8 cellular contexts compared by ENCODE assay signal in genomic region chr2:183123117-183123958, GRCh38. TPM values are rescaled to one million over a fixed set of nuclear protein-coding genes. Genes with fewer than 3 reads are reported as not detected.
DNase-seq lines count a peak whose midpoint lies in the region; ATAC-seq lines count a peak whose summit lies in the region.

No MANE protein-coding gene starts in this region.

- no peaks in the 10 kb centered on the region for H3K27me3 ChIP-seq in iPS-18a (ENCODE audit: control insufficient read depth, insufficient read depth, low read length)

- peaks cover 3% of the 10 kb centered on the region for H3K36me3 ChIP-seq in iPS-18a (ENCODE audit: control insufficient read depth, low read depth, low read length)

- peak overlapping the region; percentile 65 for H3K27ac ChIP-seq in iPS-18a (ENCODE audit: low read length)

- peak overlapping the region; percentile 99 for H3K4me3 ChIP-seq in iPS-18a (ENCODE audit: low read length)

- intact Hi-C loops in activated CD4-positive, alpha-beta T cell treated with anti-CD3 and anti-CD28 coated beads for 36 hours (cut with DNase I, micrococcal nuclease): loop anchor here in 1 of 2 experiments (10.0 kb wide), 1 partner anchor 1229 kb away; the partner anchor contains the start of gene ITPRID2
- intact Hi-C loops in activated T-helper 2 cell treated with anti-CD3 and anti-CD28 coated beads, Interferon-gamma antibody, Interleukin-2, Interleukin-4, amounts not matched to agents 10 μg/mL and 5 μg/mL and 100 μg/mL, durations not matched to agents 14 hours and 24 hours and 36 hours (cut with micrococcal nuclease): loop anchor here (10.0 kb wide), 1 partner anchor 1329 kb away; no protein-coding TSS in a partner anchor

- ATAC-seq in activated CD4-positive, alpha-beta T cell treated with anti-CD3 and anti-CD28 coated beads for 36 hours: no peak

- CTCF ChIA-PET in activated CD4-positive, alpha-beta T cell treated with anti-CD3 and anti-CD28 coated beads for 36 hours (lab: Charles Lee): interaction anchor here (0.7 to 1.9 kb wide), 2 partner anchors 15 to 45 kb away, joined by 3 to 4 read pairs; partner anchors contain the start of gene DUSP19

- H3K4me1 ChIP-seq in iPS-18a (ENCODE audit: control insufficient read depth, low read depth, low read length): peaks cover 3% of the 10 kb centered on the region

- H3K4me1 Mint-ChIP-seq in activated CD4-positive, alpha-beta T cell treated with anti-CD3 and anti-CD28 coated beads for 36 hours: peaks cover 22% of the 10 kb centered on the region
- peaks cover 27% of the 10 kb centered on the region for H3K4me1 Mint-ChIP-seq in activated T-helper 2 cell treated with anti-CD3 and anti-CD28 coated beads, Interferon-gamma antibody, Interleukin-2, Interleukin-4, amounts not matched to agents 10 μg/mL and 5 μg/mL and 100 μg/mL, durations not matched to agents 14 hours and 24 hours and 36 hours (ENCODE audit: low read depth)
- H3K4me1 Mint-ChIP-seq in stimulated activated naive CD8-positive, alpha-beta T cell treated with anti-CD3 and anti-CD28 coated beads, Interleukin-15, Interleukin-2, amounts not matched to agents 100 ng/mL and 50 ng/mL, for 24 hours (ENCODE audit: low read depth): peaks cover 41% of the 10 kb centered on the region

- H3K4me3 Mint-ChIP-seq in activated CD4-positive, alpha-beta T cell treated with anti-CD3 and anti-CD28 coated beads for 36 hours: peak overlapping the region; percentile 96
- H3K4me3 Mint-ChIP-seq in activated T-helper 2 cell treated with anti-CD3 and anti-CD28 coated beads, Interferon-gamma antibody, Interleukin-2, Interleukin-4, amounts not matched to agents 10 μg/mL and 5 μg/mL and 100 μg/mL, durations not matched to agents 14 hours and 24 hours and 36 hours (ENCODE audit: low read depth): peak overlapping the region; percentile 94
- peak overlapping the region; percentile 94 for H3K4me3 Mint-ChIP-seq in stimulated activated naive CD8-positive, alpha-beta T cell treated with anti-CD3 and anti-CD28 coated beads, Interleukin-15, Interleukin-2, amounts not matched to agents 100 ng/mL and 50 ng/mL, for 24 hours

- DNase-seq in activated CD4-positive, alpha-beta T cell treated with anti-CD3 and anti-CD28 coated beads for 36 hours: peak; percentile 10
- DNase-seq in activated CD4-positive, alpha-beta T cell treated with anti-CD3 and anti-CD28 coated beads for 48 hours: no peak
- no peak for DNase-seq in activated T-helper 2 cell treated with anti-CD3 and anti-CD28 coated beads, Interferon-gamma antibody, Interleukin-2, Interleukin-4, amounts not matched to agents 10 μg/mL and 5 μg/mL and 100 μg/mL, durations not matched to agents 14 hours and 24 hours and 36 hours (ENCODE audit: low spot score)
- DNase-seq in kidney glomerular epithelial cell (lab: John Stamatoyannopoulos, UW): no peak
- no peak for DNase-seq in GOT3 (lab: John Stamatoyannopoulos, UW)
- no peak for DNase-seq in activated CD4-positive, alpha-beta T cell treated with anti-CD3 and anti-CD28 coated beads, Interleukin-2, amount 50 U/mL, for 1 hour

- H3K9me3 Mint-ChIP-seq in activated CD4-positive, alpha-beta T cell treated with anti-CD3 and anti-CD28 coated beads for 36 hours (ENCODE audit: low read depth): no peaks in the 10 kb centered on the region
- no peaks in the 10 kb centered on the region for H3K9me3 Mint-ChIP-seq in activated T-helper 2 cell treated with anti-CD3 and anti-CD28 coated beads, Interferon-gamma antibody, Interleukin-2, Interleukin-4, amounts not matched to agents 10 μg/mL and 5 μg/mL and 100 μg/mL, durations not matched to agents 14 hours and 24 hours and 36 hours
- H3K9me3 Mint-ChIP-seq in stimulated activated naive CD8-positive, alpha-beta T cell treated with anti-CD3 and anti-CD28 coated beads, Interleukin-15, Interleukin-2, amounts not matched to agents 100 ng/mL and 50 ng/mL, for 24 hours: no peaks in the 10 kb centered on the region

- peaks cover 5% of the 10 kb centered on the region for H3K36me3 Mint-ChIP-seq in activated CD4-positive, alpha-beta T cell treated with anti-CD3 and anti-CD28 coated beads for 36 hours (ENCODE audit: low read depth)
- peaks cover 11% of the 10 kb centered on the region for H3K36me3 Mint-ChIP-seq in activated T-helper 2 cell treated with anti-CD3 and anti-CD28 coated beads, Interferon-gamma antibody, Interleukin-2, Interleukin-4, amounts not matched to agents 10 μg/mL and 5 μg/mL and 100 μg/mL, durations not matched to agents 14 hours and 24 hours and 36 hours (ENCODE audit: low read depth)
- H3K36me3 Mint-ChIP-seq in stimulated activated naive CD8-positive, alpha-beta T cell treated with anti-CD3 and anti-CD28 coated beads, Interleukin-15, Interleukin-2, amounts not matched to agents 100 ng/mL and 50 ng/mL, for 24 hours (ENCODE audit: low read depth): peaks cover 18% of the 10 kb centered on the region

- H3K27ac Mint-ChIP-seq in activated CD4-positive, alpha-beta T cell treated with anti-CD3 and anti-CD28 coated beads for 36 hours: peak overlapping the region; percentile 97
- H3K27ac Mint-ChIP-seq in activated T-helper 2 cell treated with anti-CD3 and anti-CD28 coated beads, Interferon-gamma antibody, Interleukin-2, Interleukin-4, amounts not matched to agents 10 μg/mL and 5 μg/mL and 100 μg/mL, durations not matched to agents 14 hours and 24 hours and 36 hours: peak overlapping the region; percentile 98
- peak overlapping the region; percentile 97 for H3K27ac Mint-ChIP-seq in stimulated activated naive CD8-positive, alpha-beta T cell treated with anti-CD3 and anti-CD28 coated beads, Interleukin-15, Interleukin-2, amounts not matched to agents 100 ng/mL and 50 ng/mL, for 24 hours

- H3K9me3 ChIP-seq in iPS-18a (ENCODE audit: control insufficient read depth, low read depth, low read length): no peaks in the 10 kb centered on the region

- peaks cover 12% of the 10 kb centered on the region for H3K27me3 Mint-ChIP-seq in activated CD4-positive, alpha-beta T cell treated with anti-CD3 and anti-CD28 coated beads for 36 hours
- peaks cover 9% of the 10 kb centered on the region for H3K27me3 Mint-ChIP-seq in activated T-helper 2 cell treated with anti-CD3 and anti-CD28 coated beads, Interferon-gamma antibody, Interleukin-2, Interleukin-4, amounts not matched to agents 10 μg/mL and 5 μg/mL and 100 μg/mL, durations not matched to agents 14 hours and 24 hours and 36 hours (ENCODE audit: low read depth)
- H3K27me3 Mint-ChIP-seq in stimulated activated naive CD8-positive, alpha-beta T cell treated with anti-CD3 and anti-CD28 coated beads, Interleukin-15, Interleukin-2, amounts not matched to agents 100 ng/mL and 50 ng/mL, for 24 hours: peaks cover 26% of the 10 kb centered on the region

- POLR2A ChIA-PET in activated CD4-positive, alpha-beta T cell treated with anti-CD3 and anti-CD28 coated beads for 36 hours (lab: Charles Lee): interaction anchor here (1.6 kb wide), 1 partner anchor 45 kb away, joined by 7 read pairs; the partner anchor contains the start of gene DUSP19

- H3K9ac ChIP-seq in iPS-18a (ENCODE audit: low read length): peak overlapping the region; percentile 95

RNA-seq across cellular contexts. Expression of gene NUP35, which starts 0.9 kb away (rescaled TPM):
- total RNA-seq in activated CD4-positive, alpha-beta T cell treated with anti-CD3 and anti-CD28 coated beads for 36 hours: 10 to 100 TPM; 36.0 to 50.5 TPM
- 30.9 and 39.3 TPM in 2 replicates for total RNA-seq in activated T-helper 2 cell treated with anti-CD3 and anti-CD28 coated beads, Interferon-gamma antibody, Interleukin-2, Interleukin-4, amounts not matched to agents 10 μg/mL and 5 μg/mL and 100 μg/mL, durations not matched to agents 14 hours and 24 hours and 36 hours

RNA-seq across cellular contexts. Expression of gene DUSP19, which starts 44.8 kb away (rescaled TPM):
- total RNA-seq in activated CD4-positive, alpha-beta T cell treated with anti-CD3 and anti-CD28 coated beads for 36 hours: 1 to 10 TPM; 4.0 to 4.2 TPM
- total RNA-seq in activated T-helper 2 cell treated with anti-CD3 and anti-CD28 coated beads, Interferon-gamma antibody, Interleukin-2, Interleukin-4, amounts not matched to agents 10 μg/mL and 5 μg/mL and 100 μg/mL, durations not matched to agents 14 hours and 24 hours and 36 hours: 1.6 and 1.9 TPM in 2 replicates
